Comparison of ENCODE assay signal across 24 cellular contexts in the genomic region with DNA sequence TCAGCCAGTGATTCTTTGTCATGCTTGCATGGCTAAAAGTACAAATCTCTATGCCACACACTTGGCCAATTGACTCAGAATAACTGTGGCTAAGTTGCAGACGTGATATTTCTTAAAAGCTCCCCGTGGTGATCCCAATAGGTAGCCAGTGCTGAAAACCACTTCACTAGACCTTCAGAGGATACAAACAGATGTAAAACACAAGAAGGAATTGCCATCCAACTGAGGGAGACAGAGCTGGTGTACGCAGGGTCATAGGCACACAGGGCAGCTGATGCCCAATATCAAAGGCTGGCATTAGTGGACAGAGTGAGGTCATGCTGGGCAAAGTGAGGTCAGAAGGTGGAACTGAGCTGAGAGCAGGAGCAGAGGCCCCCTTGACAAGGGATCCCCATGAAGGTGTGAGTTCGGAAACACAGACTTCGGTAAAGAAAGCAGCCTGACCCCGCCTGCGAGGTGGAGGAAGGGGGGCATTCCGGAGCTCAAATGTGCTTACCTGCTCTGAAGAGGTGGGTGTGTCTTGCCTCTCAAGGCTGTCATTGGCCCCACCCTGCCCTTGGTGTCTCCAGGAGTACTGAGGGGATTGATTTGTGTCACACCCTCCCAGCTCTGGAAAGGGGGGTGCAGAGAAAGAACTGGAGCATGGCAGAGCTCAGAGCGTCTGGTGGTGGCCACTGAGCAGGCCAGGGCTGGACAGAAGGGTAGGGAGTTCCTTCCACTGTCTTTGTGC.
A peak's percentile ranks its signal among the peaks of the same experiment; 100 is the strongest.
DNase-seq lines count a peak whose midpoint lies in the region; ATAC-seq and TF ChIP-seq lines count a peak whose summit lies in the region.
"Had no signal": no experiment of that assay in that cellular context is flagged by ENCODE, and none has a peak within 500 bp of the region (broad histone marks: within the 10 kb centered on the region; RNA-seq: fewer than 3 reads in every experiment).

No MANE protein-coding gene starts in this region.

- H3K36me3 Mint-ChIP-seq in activated CD8-positive, alpha-beta T cell treated with anti-CD3 and anti-CD28 coated beads, Interleukin-2, amount 10 ng/mL, durations not matched to agents 7 days and 5 days (ENCODE audit: low read depth), result no peaks in the 10 kb centered on the region
- no peaks in the 10 kb centered on the region for H3K36me3 Mint-ChIP-seq in activated CD8-positive, alpha-beta T cell treated with anti-CD3 and anti-CD28 coated beads for 36 hours (ENCODE audit: low read depth)
- H3K36me3 Mint-ChIP-seq in HFFc6 (ENCODE audit: low read depth), result no peaks in the 10 kb centered on the region; the same call in none of the 2 replicates

- H3K4me2 ChIP-seq in osteoblast (ENCODE audit: insufficient read depth, low read length), result no peak overlapping the region

- no peak for TF ChIP-seq CTCF in activated CD8-positive, alpha-beta T cell treated with anti-CD3 and anti-CD28 coated beads for 36 hours (IDR thresholded peaks at IDR 0.05)
- TF ChIP-seq CTCF in osteoblast (IDR thresholded peaks at IDR 0.05; ENCODE audit: extremely low read depth, low read depth, low read length) (no peak), HFFc6 (IDR thresholded peaks at IDR 0.05) (no peak)

- H3K79me2 ChIP-seq in osteoblast (ENCODE audit: insufficient read depth, low read length), result no peaks in the 10 kb centered on the region

- no peaks in the 10 kb centered on the region for H4K20me1 ChIP-seq in osteoblast (ENCODE audit: insufficient read depth, low read length)
- H4K20me1 ChIP-seq: BLaER1 had no signal

- no peaks in the 10 kb centered on the region for H3K36me3 ChIP-seq in osteoblast (ENCODE audit: insufficient read depth, low read length)
- H3K36me3 ChIP-seq: BLaER1 had no signal

- H3K4me3 Mint-ChIP-seq in activated CD8-positive, alpha-beta T cell treated with anti-CD3 and anti-CD28 coated beads, Interleukin-2, amount 10 ng/mL, durations not matched to agents 7 days and 5 days, result no peak overlapping the region
- no peak overlapping the region for H3K4me3 Mint-ChIP-seq in activated CD8-positive, alpha-beta T cell treated with anti-CD3 and anti-CD28 coated beads for 36 hours
- no peak overlapping the region for H3K4me3 Mint-ChIP-seq in HFFc6
- H3K4me3 Mint-ChIP-seq: CD4-positive, alpha-beta T cell had no signal

- ATAC-seq in activated CD8-positive, alpha-beta T cell treated with anti-CD3 and anti-CD28 coated beads, Interleukin-2, amount 10 ng/mL, durations not matched to agents 7 days and 5 days, result no peak
- ATAC-seq in activated CD8-positive, alpha-beta T cell treated with anti-CD3 and anti-CD28 coated beads for 36 hours, result no peak
- ATAC-seq in HG02884 (IDR thresholded peaks at IDR 0.05; ENCODE audit: unreplicated experiment), result no peak
- ATAC-seq: GM12878, HCT116, Right ventricle myocardium inferior had no signal

- no peaks in the 10 kb centered on the region for H3K4me1 Mint-ChIP-seq in activated CD8-positive, alpha-beta T cell treated with anti-CD3 and anti-CD28 coated beads, Interleukin-2, amount 10 ng/mL, durations not matched to agents 7 days and 5 days (ENCODE audit: low read depth)
- no peaks in the 10 kb centered on the region for H3K4me1 Mint-ChIP-seq in activated CD8-positive, alpha-beta T cell treated with anti-CD3 and anti-CD28 coated beads for 36 hours (ENCODE audit: low read depth)
- H3K4me1 Mint-ChIP-seq in HFFc6 (ENCODE audit: low read depth), result no peaks in the 10 kb centered on the region

- H3K4me1 ChIP-seq in osteoblast (ENCODE audit: insufficient read depth, low read length), result no peaks in the 10 kb centered on the region

- no peak overlapping the region for H3K27ac Mint-ChIP-seq in activated CD8-positive, alpha-beta T cell treated with anti-CD3 and anti-CD28 coated beads, Interleukin-2, amount 10 ng/mL, durations not matched to agents 7 days and 5 days
- H3K27ac Mint-ChIP-seq in activated CD8-positive, alpha-beta T cell treated with anti-CD3 and anti-CD28 coated beads for 36 hours, result no peak overlapping the region
- no peak overlapping the region for H3K27ac Mint-ChIP-seq in HFFc6
- H3K27ac Mint-ChIP-seq: CD4-positive, alpha-beta T cell had no signal

- H3K9me3 Mint-ChIP-seq in activated CD8-positive, alpha-beta T cell treated with anti-CD3 and anti-CD28 coated beads, Interleukin-2, amount 10 ng/mL, durations not matched to agents 7 days and 5 days (ENCODE audit: insufficient read depth), result no peaks in the 10 kb centered on the region
- H3K9me3 Mint-ChIP-seq in activated CD8-positive, alpha-beta T cell treated with anti-CD3 and anti-CD28 coated beads for 36 hours, result no peaks in the 10 kb centered on the region
- peaks cover 71% of the 10 kb centered on the region for H3K9me3 Mint-ChIP-seq in HFFc6
- H3K9me3 Mint-ChIP-seq: CD4-positive, alpha-beta T cell had no signal

- POLR2A ChIA-PET in activated CD8-positive, alpha-beta T cell treated with anti-CD3 and anti-CD28 coated beads, Interleukin-2, amount 10 ng/mL, durations not matched to agents 7 days and 5 days (lab: Charles Lee), result no interaction called here
- POLR2A ChIA-PET in activated CD8-positive, alpha-beta T cell treated with anti-CD3 and anti-CD28 coated beads for 36 hours (lab: Charles Lee), result no interaction called here

- DNase-seq in activated CD8-positive, alpha-beta T cell treated with anti-CD3 and anti-CD28 coated beads, Interleukin-2, amount 10 ng/mL, durations not matched to agents 7 days and 5 days, result peak; percentile 5
- DNase-seq in activated CD8-positive, alpha-beta T cell treated with anti-CD3 and anti-CD28 coated beads for 36 hours, result no peak
- DNase-seq in ecto neural progenitor cell (ENCODE audit: low spot score), result peak; percentile 24
- peak; percentile 65 for DNase-seq in osteoblast (ENCODE audit: insufficient read length, low spot score, missing footprints)
- no peak for DNase-seq in HFFc6
- DNase-seq in DMS53 (lab: John Stamatoyannopoulos, UW), result no peak
- no peak for DNase-seq in nucleus accumbens (lab: John Stamatoyannopoulos, UW)
- DNase-seq: ACHN; CD4-positive, alpha-beta T cell; COR-L47; DMS79 treated with DMSO at 0.1 percent for 48 hours; GM23248; Karpas-422; MV-4-11; NCI-H1105 treated with DMSO at 0.1 percent for 48 hours; NCI-H2029 treated with DMSO at 0.1 percent for 48 hours; NCI-H446 treated with DMSO at 0.1 percent for 48 hours; NCI-H526 treated with DMSO at 0.1 percent for 48 hours had no signal

- intact Hi-C loops in activated CD8-positive, alpha-beta T cell treated with anti-CD3 and anti-CD28 coated beads for 36 hours (cut with micrococcal nuclease), result no loop called here

- no peak overlapping the region for H3K27ac ChIP-seq in osteoblast (ENCODE audit: low read depth, low read length)
- H3K27ac ChIP-seq: 22Rv1, BLaER1, GM23248 had no signal

- CTCF ChIA-PET in activated CD8-positive, alpha-beta T cell treated with anti-CD3 and anti-CD28 coated beads, Interleukin-2, amount 10 ng/mL, durations not matched to agents 7 days and 5 days (lab: Charles Lee), result no interaction called here
- CTCF ChIA-PET in activated CD8-positive, alpha-beta T cell treated with anti-CD3 and anti-CD28 coated beads for 36 hours (lab: Charles Lee), result no interaction called here

- H3K27me3 ChIP-seq in osteoblast (ENCODE audit: insufficient read depth, low read length), result no peaks in the 10 kb centered on the region
- H3K27me3 ChIP-seq: BLaER1 had no signal

- H3K27me3 Mint-ChIP-seq in activated CD8-positive, alpha-beta T cell treated with anti-CD3 and anti-CD28 coated beads, Interleukin-2, amount 10 ng/mL, durations not matched to agents 7 days and 5 days (ENCODE audit: low read depth), result no peaks in the 10 kb centered on the region
- H3K27me3 Mint-ChIP-seq in activated CD8-positive, alpha-beta T cell treated with anti-CD3 and anti-CD28 coated beads for 36 hours, result no peaks in the 10 kb centered on the region
- H3K27me3 Mint-ChIP-seq in HFFc6 (ENCODE audit: insufficient read depth), result no peaks in the 10 kb centered on the region; the same call in 1 of the 2 replicates

- H2AFZ ChIP-seq in osteoblast (ENCODE audit: low read length), result no peak overlapping the region
- H2AFZ ChIP-seq: GM23248 had no signal

- no peaks in the 10 kb centered on the region for H3K9me3 ChIP-seq in osteoblast (ENCODE audit: low read depth, low read length)
- H3K9me3 ChIP-seq: BLaER1 had no signal

- no peak overlapping the region for H3K4me3 ChIP-seq in osteoblast (ENCODE audit: insufficient read depth, low read length)
- H3K4me3 ChIP-seq: BLaER1, GM12878, GM23248 had no signal

Comparison
In these comparisons a context has a peak if more than half of its experiments do, and no peak if none do; other contexts are left out.
1. DNase-seq: peak in activated CD8-positive, alpha-beta T cell treated with anti-CD3 and anti-CD28 coated beads, Interleukin-2, amount 10 ng/mL, durations not matched to agents 7 days and 5 days (single experiment), ecto neural progenitor cell (single experiment) and osteoblast (single experiment); none in activated CD8-positive, alpha-beta T cell treated with anti-CD3 and anti-CD28 coated beads for 36 hours (single experiment), HFFc6 (single experiment), DMS53 (single experiment) and nucleus accumbens (0 of 56).